Comparison of ENCODE assay signal across 1 cellular context in genomic region chr5:125054106-125054505, GRCh38.
TF ChIP-seq lines count a peak whose summit lies in the region.

No MANE protein-coding gene starts in this region.

TF ChIP-seq in H1, 55 proteins besides CTCF, POLR2A, EP300 and RAD21 (continued from another document):
- TF ChIP-seq SIRT6 (IDR thresholded peaks at IDR 0.05; ENCODE audit: low read length) (no peak), BRCA1 (IDR thresholded peaks at IDR 0.05; ENCODE audit: low read depth, low read length) (no peak), BACH1 (IDR thresholded peaks at IDR 0.05; ENCODE audit: low read length) (no peak)
